ENCODE assay signal across 1 cellular context in genomic region chr4:54658321-54659093, GRCh38.
TF ChIP-seq lines count a peak whose summit lies in the region.

No MANE protein-coding gene starts in this region.

TF ChIP-seq in HEK293, 187 proteins besides CTCF, POLR2A, EP300 and RAD21 (continued from another document):
- TF ChIP-seq AEBP2 (tag by site-specific recombination; IDR thresholded peaks at IDR 0.05; ENCODE audit: borderline replicate concordance), result no peak
- no peak for TF ChIP-seq ZNF391 (tag by site-specific recombination; IDR thresholded peaks at IDR 0.05; ENCODE audit: borderline replicate concordance, low read depth)
- no peak for TF ChIP-seq ZNF23 (tag by site-specific recombination; IDR thresholded peaks at IDR 0.05; ENCODE audit: borderline replicate concordance)
- TF ChIP-seq ZBTB21 (tag by site-specific recombination; IDR thresholded peaks at IDR 0.05), result no peak
- no peak for TF ChIP-seq ZSCAN23 (tag by site-specific recombination; IDR thresholded peaks at IDR 0.05)
